27 cellular contexts compared by ENCODE assay signal in the genomic region with DNA sequence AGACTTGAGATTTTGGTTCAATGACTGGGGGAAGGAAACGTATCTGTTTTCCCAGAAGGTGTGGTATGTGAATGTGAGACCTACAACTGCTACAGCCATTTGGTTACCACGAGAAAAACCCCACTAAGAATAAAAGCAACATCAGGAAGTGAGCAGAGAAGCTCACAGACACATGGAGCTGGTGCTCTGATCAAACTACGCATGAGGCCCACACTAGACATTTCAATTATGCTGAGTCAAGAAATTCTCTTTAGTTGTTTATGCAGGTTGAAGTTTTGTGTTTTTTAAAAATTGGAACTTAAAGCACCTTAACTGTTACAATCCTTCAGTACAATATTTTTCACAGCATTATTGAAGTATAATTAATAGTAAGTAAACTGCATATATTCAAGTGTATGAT.
"Had no signal": no experiment of that assay in that cellular context is flagged by ENCODE, and none has a peak within 500 bp of the region (broad histone marks: within the 10 kb centered on the region; RNA-seq: fewer than 3 reads in every experiment).

No MANE protein-coding gene starts in this region.

- H3K9ac ChIP-seq: neural progenitor cell had no signal

- H3K9me3 ChIP-seq: esophagus squamous epithelium, mucosa of descending colon, psoas muscle, stomach, thyroid gland had no signal

- DNase-seq: cortex of kidney; effector memory CD8-positive, alpha-beta T cell; erythroblast; esophagus squamous epithelium; foreskin melanocyte; glutamatergic neuron; heart right ventricle; hippocampal formation; left cardiac atrium; left lung; mesenchymal stem cell; mucosa of descending colon; naive B cell; posterior cingulate gyrus; psoas muscle; right cardiac atrium; spleen; stimulated activated naive B cell treated with anti-CD40 and anti-IgM and Interleukin-4, amounts not matched to agents 10 μg/mL and 1 μg/mL and 100 μg/mL, for 72 hours; stomach; thyroid gland had no signal

- H3K36me3 ChIP-seq: esophagus squamous epithelium, heart right ventricle, left lung, neural progenitor cell, spleen, stomach, thyroid gland had no signal

- H3K27ac ChIP-seq: esophagus squamous epithelium, heart right ventricle, left lung, neural progenitor cell, psoas muscle, skin epidermis, spleen, stomach, thyroid gland had no signal

- FAIRE-seq: endometrium, islet of Langerhans had no signal

- H3K27me3 ChIP-seq: esophagus squamous epithelium, left lung, neural progenitor cell, spleen, stomach, thyroid gland had no signal

- H3K4me3 Mint-ChIP-seq: effector memory CD8-positive, alpha-beta T cell; mesothelial cell of epicardium; naive B cell; nephron; neural progenitor cell; stimulated activated naive B cell treated with anti-CD40 and anti-IgM and Interleukin-4, amounts not matched to agents 10 μg/mL and 1 μg/mL and 100 μg/mL, for 72 hours; type B pancreatic cell had no signal

- H3K9me3 Mint-ChIP-seq: effector memory CD8-positive, alpha-beta T cell; type B pancreatic cell had no signal

- H3K4me3 ChIP-seq: esophagus squamous epithelium, heart right ventricle, left lung, mucosa of descending colon, neural progenitor cell, psoas muscle, skin epidermis, spleen, stomach, thyroid gland had no signal

- H3K27ac Mint-ChIP-seq: effector memory CD8-positive, alpha-beta T cell; mesothelial cell of epicardium; naive B cell; nephron; neural progenitor cell; stimulated activated naive B cell treated with anti-CD40 and anti-IgM and Interleukin-4, amounts not matched to agents 10 μg/mL and 1 μg/mL and 100 μg/mL, for 72 hours; type B pancreatic cell had no signal

- H3K27me3 Mint-ChIP-seq: effector memory CD8-positive, alpha-beta T cell; type B pancreatic cell had no signal

- H3K4me1 ChIP-seq: heart right ventricle, left lung, neural progenitor cell, psoas muscle, spleen had no signal

- H3K4me1 Mint-ChIP-seq: naive B cell; nephron; neural progenitor cell; stimulated activated naive B cell treated with anti-CD40 and anti-IgM and Interleukin-4, amounts not matched to agents 10 μg/mL and 1 μg/mL and 100 μg/mL, for 72 hours had no signal

- ATAC-seq: effector memory CD8-positive, alpha-beta T cell; heart right ventricle; left cardiac atrium; left lung; mucosa of descending colon; psoas muscle; right cardiac atrium; stimulated activated naive B cell treated with anti-CD40 and anti-IgM and Interleukin-4, amounts not matched to agents 10 μg/mL and 1 μg/mL and 100 μg/mL, for 72 hours had no signal
